ENCODE assay signal across 10 cellular contexts in the genomic region with DNA sequence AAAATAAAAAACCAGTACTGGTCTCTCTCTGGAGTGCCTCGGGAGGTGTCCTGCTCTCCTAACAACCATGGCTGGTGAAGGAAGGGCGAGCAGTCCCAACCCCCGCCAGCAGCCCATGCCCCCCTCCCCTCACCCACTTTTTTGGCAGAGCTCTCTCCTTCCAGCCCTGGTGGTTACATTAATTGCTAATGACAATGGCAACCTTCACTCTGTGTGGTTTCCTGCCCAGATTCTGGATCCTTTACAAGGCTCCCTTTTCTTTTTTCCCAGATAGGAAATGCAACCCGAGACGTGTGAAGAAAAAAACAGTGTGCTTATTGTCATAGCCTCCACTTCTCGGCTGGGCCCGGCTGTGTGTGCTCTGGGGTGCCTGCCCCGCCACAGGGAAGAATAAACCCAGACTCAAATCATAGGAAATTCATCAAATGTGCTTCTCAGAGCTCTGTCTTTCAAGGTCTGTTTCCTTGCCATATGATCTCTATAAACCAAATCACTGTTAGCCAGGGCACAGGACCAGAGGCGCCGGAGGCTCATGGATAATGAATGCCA.
DNase-seq lines count a peak whose midpoint lies in the region; ATAC-seq and TF ChIP-seq lines count a peak whose summit lies in the region.
"Had no signal": no experiment of that assay in that cellular context is flagged by ENCODE, and none has a peak within 500 bp of the region (broad histone marks: within the 10 kb centered on the region; RNA-seq: fewer than 3 reads in every experiment).

No MANE protein-coding gene starts in this region.

- H3K9me3 ChIP-seq in hepatocyte (ENCODE audit: low read depth) (no peaks in the 10 kb centered on the region), gastrocnemius medialis (no peaks in the 10 kb centered on the region), thyroid gland (no peaks in the 10 kb centered on the region)
- H3K9me3 ChIP-seq: mucosa of descending colon had no signal

- H3K4me1 ChIP-seq in hepatocyte (ENCODE audit: insufficient read depth) (peaks cover 7% of the 10 kb centered on the region), gastrocnemius medialis (peaks cover 0 to 11% of the 10 kb centered on the region in 2 donors), thyroid gland (peaks cover 8 to 9% of the 10 kb centered on the region in 2 donors)

- ATAC-seq in gastrocnemius medialis (peak; percentile 41 to 52), HG03159 (IDR thresholded peaks at IDR 0.05; ENCODE audit: unreplicated experiment) (no peak), HG02852 (IDR thresholded peaks at IDR 0.05; ENCODE audit: unreplicated experiment) (no peak)
- ATAC-seq: mucosa of descending colon had no signal

- WGBS in hepatocyte (ENCODE audit: low lambda C conversion rate, missing lambda C conversion rate) = 48% methylated on average over 10 of the region's 10 CpGs
- 35 to 40% methylated on average over 10 of the region's 10 CpGs for WGBS in thyroid gland, 2 donors

- no peaks in the 10 kb centered on the region for H4K20me1 ChIP-seq in hepatocyte (ENCODE audit: insufficient read depth, poor library complexity, severe bottlenecking)

- H3K9me2 ChIP-seq in hepatocyte (replicated peaks; ENCODE audit: insufficient read depth) = no peaks in the 10 kb centered on the region

- TF ChIP-seq POLR2A in gastrocnemius medialis (IDR thresholded peaks at IDR 0.05) (no peak), thyroid gland (IDR thresholded peaks at IDR 0.05) (no peak)

- TF ChIP-seq CTCF in hepatocyte (IDR thresholded peaks at IDR 0.05; ENCODE audit: poor library complexity) = no peak
- TF ChIP-seq CTCF in gastrocnemius medialis (IDR thresholded peaks at IDR 0.05 in 4 of 5, conservative IDR thresholded peaks at IDR 0.05 in 1 of 5) = no peak
- TF ChIP-seq CTCF in thyroid gland (IDR thresholded peaks at IDR 0.05) = no peak

- in situ Hi-C loops in gastrocnemius medialis (cut with MboI; ENCODE audit: low sequenced_read_pairs in 4 of 4) = no loop called here

- H3K27me3 ChIP-seq in hepatocyte (no peaks in the 10 kb centered on the region), gastrocnemius medialis (no peaks in the 10 kb centered on the region), thyroid gland (no peaks in the 10 kb centered on the region)

- H3K27ac ChIP-seq in hepatocyte (no peak overlapping the region), gastrocnemius medialis (peak overlapping the region in 1 of 4 donors; percentile 26), thyroid gland (no peak overlapping the region)

- DNase-seq in NCI-H1105 (lab: John Stamatoyannopoulos, UW) (peak; percentile 96), SW480 (ENCODE audit: low spot score) (peak; percentile 10), hepatocyte (ENCODE audit: low spot score) (no peak), gastrocnemius medialis (no peak), thyroid gland (no peak)
- DNase-seq: activated CD4-positive, alpha-beta T cell treated with anti-CD3 and anti-CD28 coated beads, Interleukin-2, amount 10 ng/mL, durations not matched to agents 7 days and 5 days; activated naive CD8-positive, alpha-beta T cell treated with anti-CD3 and anti-CD28 coated beads, Interleukin-2, amount 10 ng/mL, durations not matched to agents 7 days and 5 days; mucosa of descending colon had no signal

- H3K4me3 ChIP-seq in hepatocyte = no peak overlapping the region
- H3K4me3 ChIP-seq in gastrocnemius medialis = no peak overlapping the region
- H3K4me3 ChIP-seq in thyroid gland (replicated peaks in 1 of 3) = no peak overlapping the region
- H3K4me3 ChIP-seq: mucosa of descending colon had no signal

- H3K79me2 ChIP-seq in hepatocyte = no peaks in the 10 kb centered on the region

- intact Hi-C loops in gastrocnemius medialis (cut with DNase I; ENCODE audit: low total_unique reads) = no loop called here
- intact Hi-C loops in thyroid gland (cut with DNase I) = no loop called here

- H3K36me3 ChIP-seq in hepatocyte (replicated peaks; ENCODE audit: insufficient read depth, low read depth) = no peaks in the 10 kb centered on the region
- H3K36me3 ChIP-seq in gastrocnemius medialis = no peaks in the 10 kb centered on the region
- no peaks in the 10 kb centered on the region for H3K36me3 ChIP-seq in thyroid gland

- H2AFZ ChIP-seq in hepatocyte = no peak overlapping the region

- peak overlapping the region; percentile 36 for H3K4me2 ChIP-seq in hepatocyte

Comparison
In these comparisons a context has a peak if more than half of its experiments do, and no peak if none do; other contexts are left out.
1. DNase-seq: peak in NCI-H1105 (single experiment) and SW480 (single experiment); none in hepatocyte (single experiment), gastrocnemius medialis (0 of 2) and thyroid gland (0 of 2).
2. ATAC-seq: peak in gastrocnemius medialis (2 of 2); none in HG03159 (single experiment) and HG02852 (single experiment).